In the genomic region with DNA sequence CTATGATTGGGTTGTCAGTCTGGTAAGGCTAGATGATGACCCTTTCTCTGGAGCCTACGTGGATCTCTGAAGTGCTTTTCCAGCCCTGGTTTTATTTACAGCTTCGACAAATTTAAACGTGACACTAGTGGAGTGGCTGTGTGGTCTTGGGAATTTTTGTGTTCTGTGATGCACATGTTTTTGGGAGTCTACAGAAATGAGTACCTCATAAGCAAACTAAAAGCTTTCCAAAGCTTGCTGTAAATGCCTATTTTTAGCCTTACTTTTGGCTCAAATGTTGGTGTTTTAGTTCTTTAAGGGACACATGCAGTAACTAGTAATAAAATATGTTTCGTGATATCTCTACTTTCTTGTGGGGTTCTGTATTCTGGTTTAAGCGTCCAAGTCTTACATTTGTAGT, we compare ENCODE assay signal across 9 cellular contexts. TPM values are rescaled to one million over a fixed set of nuclear protein-coding genes. Genes with fewer than 3 reads are reported as not detected.
A peak's percentile ranks its signal among the peaks of the same experiment; 100 is the strongest.
DNase-seq lines count a peak whose midpoint lies in the region; ATAC-seq, FAIRE-seq and TF ChIP-seq lines count a peak whose summit lies in the region.
"Had no signal": no experiment of that assay in that cellular context is flagged by ENCODE, and none has a peak within 500 bp of the region (broad histone marks: within the 10 kb centered on the region; RNA-seq: fewer than 3 reads in every experiment).

No MANE protein-coding gene starts in this region.

- BruUV-seq in OCI-LY7 (replicated peaks; lab: Mats Ljungman, UMichigan) (no TSS peak), endothelial cell of umbilical vein (replicated peaks; lab: Mats Ljungman, UMichigan) (no TSS peak)

- DNase-seq in DND-41: no peak
- no peak for DNase-seq in OCI-LY7 (ENCODE audit: low spot score)
- DNase-seq in endothelial cell of umbilical vein (ENCODE audit: low read depth, low spot score): no peak
- DNase-seq in NCI-H1694 treated with DMSO at 0.1 percent for 48 hours (lab: John Stamatoyannopoulos, UW): no peak
- no peak for DNase-seq in HT-29 (ENCODE audit: low spot score)
- no peak for DNase-seq in retina
- DNase-seq: NCI-H446 had no signal

- CTCF ChIA-PET in OCI-LY7 (lab: Charles Lee; ENCODE audit: unreplicated experiment) (no interaction called here), endothelial cell of umbilical vein (lab: Charles Lee) (interaction anchor here (1.0 to 2.2 kb wide), 6 partner anchors 10 to 108 kb away, joined by 3 to 7 read pairs (median 4); no protein-coding TSS in a partner anchor)

- dilution Hi-C loops in endothelial cell of umbilical vein (cut with MboI; ENCODE audit: extremely low pct_ligation_motif_present, low sequenced_read_pairs): no loop called here

- H3K27ac ChIP-seq in DND-41 (ENCODE audit: low read length) (peak overlapping the region; percentile 50; the same call in 1 of the 2 replicates), OCI-LY7 (ENCODE audit: low read depth, low read length, poor library complexity, severe bottlenecking) (peak overlapping the region; percentile 47), endothelial cell of umbilical vein (ENCODE audit: insufficient read depth, low read depth, low read length) (no peak overlapping the region), parathyroid adenoma (no peak overlapping the region)

- H3K9me3 ChIP-seq in DND-41 (ENCODE audit: insufficient read depth, low read length, severe bottlenecking) (no peaks in the 10 kb centered on the region), OCI-LY7 (ENCODE audit: low read length) (no peaks in the 10 kb centered on the region), endothelial cell of umbilical vein (replicated peaks; ENCODE audit: control insufficient read depth, insufficient read depth, low read length) (no peaks in the 10 kb centered on the region), parathyroid adenoma (ENCODE audit: control insufficient read depth, low read length) (no peaks in the 10 kb centered on the region)

- no peaks in the 10 kb centered on the region for H3K9me1 ChIP-seq in endothelial cell of umbilical vein (replicated peaks; ENCODE audit: control insufficient read depth, extremely low read depth, insufficient read depth, low read length)

- H3K4me2 ChIP-seq in DND-41 (ENCODE audit: insufficient read depth, low read length) (peak overlapping the region; percentile 86), OCI-LY7 (ENCODE audit: low read length) (peak overlapping the region; percentile 85), endothelial cell of umbilical vein (ENCODE audit: insufficient read depth, low read length) (peak overlapping the region; percentile 66), parathyroid adenoma (ENCODE audit: low read length) (peak overlapping the region; percentile 63)

- POLR2A ChIA-PET in OCI-LY7 (lab: Charles Lee) (interaction anchor here (0.6 to 2.9 kb wide), 5 partner anchors 10 to 108 kb away, joined by 3 to 11 read pairs (median 4); no protein-coding TSS in a partner anchor), endothelial cell of umbilical vein (lab: Charles Lee) (no interaction called here)

- TF ChIP-seq CTCF in DND-41 (IDR thresholded peaks at IDR 0.05; ENCODE audit: borderline replicate concordance, extremely low read depth, low read length, poor library complexity, severe bottlenecking): no peak
- TF ChIP-seq CTCF in OCI-LY7 (conservative IDR thresholded peaks at IDR 0.05; ENCODE audit: low read length): no peak
- no peak for TF ChIP-seq CTCF in endothelial cell of umbilical vein (IDR thresholded peaks at IDR 0.05; ENCODE audit: extremely low read depth in 1 of 2, insufficient read depth in 1 of 2, low read depth in 1 of 2, low read length in 2 of 2)
- TF ChIP-seq CTCF in parathyroid adenoma (IDR thresholded peaks at IDR 0.05): no peak

- H3K27me3 ChIP-seq in DND-41 (ENCODE audit: insufficient read depth, low read length, poor library complexity) (no peaks in the 10 kb centered on the region), endothelial cell of umbilical vein (ENCODE audit: control insufficient read depth in 2 of 2, insufficient read depth in 2 of 2, low read length in 2 of 2) (no peaks in the 10 kb centered on the region), parathyroid adenoma (ENCODE audit: control insufficient read depth, insufficient read depth, low read length) (no peaks in the 10 kb centered on the region)

- H2AFZ ChIP-seq in DND-41 (ENCODE audit: low read depth, low read length) (no peak overlapping the region), OCI-LY7 (ENCODE audit: low read length) (no peak overlapping the region), endothelial cell of umbilical vein (ENCODE audit: low read depth, low read length) (no peak overlapping the region), parathyroid adenoma (no peak overlapping the region)

- no peak for TF ChIP-seq POLR2A in endothelial cell of umbilical vein (IDR thresholded peaks at IDR 0.05; ENCODE audit: low read depth, low read length)

- ATAC-seq in DND-41 (ENCODE audit: insufficient read depth, low read depth): no peak
- no peak for ATAC-seq in HG02852 (IDR thresholded peaks at IDR 0.05; ENCODE audit: unreplicated experiment)

- H3K4me3 ChIP-seq in DND-41 (ENCODE audit: low read depth in 1 of 2, low read length in 2 of 2) (peak overlapping the region; percentile 9 to 52; a peak in 3 of 4 replicates), OCI-LY7 (ENCODE audit: low read depth, low read length, poor library complexity, severe bottlenecking) (peak overlapping the region; percentile 84), endothelial cell of umbilical vein (replicated peaks in 1 of 3; ENCODE audit: insufficient read depth in 1 of 3, low read depth in 1 of 3, low read length in 3 of 3) (peak overlapping the region in 1 of 3 experiments; percentile 47), parathyroid adenoma (ENCODE audit: low read depth, low read length) (peak overlapping the region; percentile 48)

- no peak for FAIRE-seq in endothelial cell of umbilical vein (lab: Jason Lieb, UNC)

- H3K9me2 ChIP-seq in OCI-LY7 (ENCODE audit: insufficient read depth, low read length): no peaks in the 10 kb centered on the region

- peaks cover 54% of the 10 kb centered on the region for H3K4me1 ChIP-seq in DND-41 (ENCODE audit: insufficient read depth, low read length)
- peaks cover 59% of the 10 kb centered on the region for H3K4me1 ChIP-seq in OCI-LY7 (ENCODE audit: insufficient read depth, low read length, poor library complexity, severe bottlenecking)
- H3K4me1 ChIP-seq in endothelial cell of umbilical vein (ENCODE audit: control insufficient read depth, extremely low read depth, insufficient read depth, low read length): peaks cover 34% of the 10 kb centered on the region
- peaks cover 29% of the 10 kb centered on the region for H3K4me1 ChIP-seq in parathyroid adenoma

- H3K79me2 ChIP-seq in DND-41 (ENCODE audit: insufficient read depth, low read length) (peaks cover 96% of the 10 kb centered on the region), OCI-LY7 (ENCODE audit: insufficient read depth, low read depth, low read length) (peaks cover 91% of the 10 kb centered on the region), endothelial cell of umbilical vein (ENCODE audit: control insufficient read depth, insufficient read depth, low read length) (peaks cover 81% of the 10 kb centered on the region), parathyroid adenoma (peaks cover 63% of the 10 kb centered on the region)

- H3K36me3 ChIP-seq in DND-41 (ENCODE audit: insufficient read depth, low read length): peaks cover 47% of the 10 kb centered on the region
- peaks cover 65% of the 10 kb centered on the region for H3K36me3 ChIP-seq in OCI-LY7 (ENCODE audit: insufficient read depth, low read length)
- no peaks in the 10 kb centered on the region for H3K36me3 ChIP-seq in endothelial cell of umbilical vein (ENCODE audit: control insufficient read depth in 2 of 2, extremely low read depth in 1 of 2, insufficient read depth in 2 of 2, low read length in 2 of 2)
- no peaks in the 10 kb centered on the region for H3K36me3 ChIP-seq in parathyroid adenoma (ENCODE audit: control insufficient read depth, insufficient read depth, low read length)

- H3K9ac ChIP-seq in DND-41 (ENCODE audit: low read depth, low read length) (peak overlapping the region; percentile 29), endothelial cell of umbilical vein (replicated peaks; ENCODE audit: extremely low read depth, insufficient read depth, low read length) (no peak overlapping the region), parathyroid adenoma (no peak overlapping the region)

- intact Hi-C loops in OCI-LY7 (cut with micrococcal nuclease; ENCODE audit: unreplicated experiment) (loop anchor here (5.0 to 10.0 kb wide), 3 partner anchors 106 to 314 kb away; partner anchors contain the start of genes GEMIN5 and SAP30L), endothelial cell of umbilical vein (cut with micrococcal nuclease) (loop anchor here (5.0 to 10.0 kb wide), 3 partner anchors 34 to 714 kb away; partner anchors contain the start of gene MRPL22)

- H4K20me1 ChIP-seq in DND-41 (ENCODE audit: insufficient read depth, low read length) (peaks cover 69% of the 10 kb centered on the region), OCI-LY7 (ENCODE audit: insufficient read depth, low read length) (peaks cover 59% of the 10 kb centered on the region), endothelial cell of umbilical vein (replicated peaks; ENCODE audit: control insufficient read depth, extremely low read depth, insufficient read depth, low read length) (peaks cover 16% of the 10 kb centered on the region)

TF ChIP-seq in endothelial cell of umbilical vein, 7 proteins besides CTCF, POLR2A, EP300 and RAD21 (continues in another document):
- TF ChIP-seq MYC (IDR thresholded peaks at IDR 0.05; ENCODE audit: low read depth, low read length) (no peak), FOS (IDR thresholded peaks at IDR 0.05; ENCODE audit: borderline replicate concordance, insufficient read depth, low read length) (no peak), EZH2 (IDR thresholded peaks at IDR 0.05; ENCODE audit: borderline replicate concordance, low read depth, low read length, severe bottlenecking) (no peak), JUN (IDR thresholded peaks at IDR 0.05; ENCODE audit: borderline replicate concordance, insufficient read depth, insufficient read length, low read depth) (no peak)
- TF ChIP-seq, protein P1, sequence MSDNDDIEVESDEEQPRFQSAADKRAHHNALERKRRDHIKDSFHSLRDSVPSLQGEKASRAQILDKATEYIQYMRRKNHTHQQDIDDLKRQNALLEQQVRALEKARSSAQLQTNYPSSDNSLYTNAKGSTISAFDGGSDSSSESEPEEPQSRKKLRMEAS (IDR thresholded peaks at IDR 0.05; ENCODE audit: insufficient read depth, insufficient read length): no peak

RNA-seq across cellular contexts. Expression of gene LARP1, which starts 3.3 kb away (rescaled TPM):
- total RNA-seq in OCI-LY7 (2014; rRNA removed; shearing (Covaris generic)): 66.2 and 71.1 TPM in 2 replicates
- total RNA-seq in OCI-LY7 (2022): 274 and 300 TPM in 2 replicates
- total RNA-seq in endothelial cell of umbilical vein: 227 and 252 TPM in 2 replicates
- 57.1 and 70.4 TPM in 2 replicates for polyA plus RNA-seq in endothelial cell of umbilical vein
- 74.0 and 83.1 TPM in 2 replicates for polyA plus RNA-seq in endothelial cell of umbilical vein (2011; cell fraction: cytosol; rRNA removed)
- polyA plus RNA-seq in endothelial cell of umbilical vein (2011; cell fraction: nucleus; rRNA removed): 155 and 162 TPM in 2 replicates
- polyA plus RNA-seq in endothelial cell of umbilical vein (2012): 86.8 and 99.9 TPM in 2 replicates
- 120 and 127 TPM in 2 replicates for polyA minus RNA-seq in endothelial cell of umbilical vein
- polyA minus RNA-seq in endothelial cell of umbilical vein (2011; cell fraction: cytosol; rRNA and poly(A)+ RNA removed): 87.9 TPM
- 92.8 and 116 TPM in 2 replicates for polyA minus RNA-seq in endothelial cell of umbilical vein (2011; cell fraction: nucleus; rRNA and poly(A)+ RNA removed)
- total RNA-seq in HT-29 (2014; rRNA removed; shearing (Covaris generic)): 117 and 123 TPM in 2 replicates

Comparison
In these comparisons a context has a peak if more than half of its experiments do, and no peak if none do; other contexts are left out.
1. H3K27ac ChIP-seq: peak in DND-41 (single experiment) and OCI-LY7 (single experiment); none in endothelial cell of umbilical vein (single experiment) and parathyroid adenoma (single experiment).
2. Peak in every context shown above with its lines, with median percentiles within 50 percentile points of each other: H3K4me2 ChIP-seq.